24 cellular contexts compared by ENCODE assay signal in the genomic region with DNA sequence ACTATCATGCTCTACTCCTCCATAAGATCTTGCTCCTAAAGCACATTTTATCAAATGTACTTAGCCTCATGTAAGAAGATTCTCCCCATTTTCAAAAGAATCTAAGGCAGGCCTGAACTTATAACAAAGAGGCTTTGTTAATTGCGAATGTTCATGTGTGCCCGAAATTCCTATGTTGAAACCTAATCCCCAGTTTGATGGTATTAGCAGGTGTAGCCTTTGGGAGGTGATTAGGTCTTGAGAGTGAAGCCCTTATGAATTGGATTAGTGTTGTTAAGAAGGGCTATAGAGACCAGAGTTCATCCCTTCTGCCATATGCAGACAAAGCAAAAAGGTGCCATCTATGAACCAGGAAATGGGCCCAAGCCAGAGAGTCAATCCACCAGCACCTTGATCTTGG.
A peak's percentile ranks its signal among the peaks of the same experiment; 100 is the strongest.
DNase-seq lines count a peak whose midpoint lies in the region; ATAC-seq and TF ChIP-seq lines count a peak whose summit lies in the region.
"Had no signal": no experiment of that assay in that cellular context is flagged by ENCODE, and none has a peak within 500 bp of the region (broad histone marks: within the 10 kb centered on the region; RNA-seq: fewer than 3 reads in every experiment).

No MANE protein-coding gene starts in this region.

- no peak overlapping the region for H3K27ac Mint-ChIP-seq in neural progenitor cell
- H3K27ac Mint-ChIP-seq: CD14-positive monocyte; CD4-positive, alpha-beta memory T cell; CD4-positive, CD25-positive, alpha-beta regulatory T cell; CD8-positive, alpha-beta memory T cell had no signal

- H3K4me3 Mint-ChIP-seq in neural progenitor cell = no peak overlapping the region
- H3K4me3 Mint-ChIP-seq: CD14-positive monocyte; CD4-positive, alpha-beta memory T cell; CD4-positive, CD25-positive, alpha-beta regulatory T cell; CD8-positive, alpha-beta memory T cell had no signal

- H3K36me3 ChIP-seq in neural progenitor cell = no peaks in the 10 kb centered on the region
- no peaks in the 10 kb centered on the region for H3K36me3 ChIP-seq in suprapubic skin
- H3K36me3 ChIP-seq: BE2C, BLaER1 had no signal

- no peak overlapping the region for H3K4me3 ChIP-seq in neural progenitor cell
- H3K4me3 ChIP-seq in suprapubic skin = no peak overlapping the region
- H3K4me3 ChIP-seq: BLaER1 had no signal

- no peaks in the 10 kb centered on the region for H4K20me1 ChIP-seq in neural progenitor cell (ENCODE audit: low read depth)
- H4K20me1 ChIP-seq: BLaER1 had no signal

- H3K27me3 ChIP-seq in neural progenitor cell (peaks cover 14% of the 10 kb centered on the region), suprapubic skin (peaks cover 21% of the 10 kb centered on the region)
- H3K27me3 ChIP-seq: BLaER1 had no signal

- no peak overlapping the region for H3K9ac ChIP-seq in neural progenitor cell
- H3K9ac ChIP-seq: BLaER1 had no signal

- no peak overlapping the region for H2AFZ ChIP-seq in neural progenitor cell (replicated peaks)

- no peak for TF ChIP-seq EP300 in suprapubic skin (IDR thresholded peaks at IDR 0.05)

- H3K27ac ChIP-seq in neural progenitor cell (no peak overlapping the region), suprapubic skin (no peak overlapping the region)
- H3K27ac ChIP-seq: BLaER1 had no signal

- WGBS in suprapubic skin = 93% methylated on average over 2 of the region's 2 CpGs

- no peak for TF ChIP-seq CTCF in neural progenitor cell (IDR thresholded peaks at IDR 0.05)
- TF ChIP-seq CTCF in suprapubic skin (IDR thresholded peaks at IDR 0.05) = no peak

- H3K9me3 Mint-ChIP-seq in neural progenitor cell = peaks cover 20% of the 10 kb centered on the region

- ATAC-seq in left colon = no peak

- no peaks in the 10 kb centered on the region for H3K9me3 ChIP-seq in neural progenitor cell (ENCODE audit: low read depth)
- no peaks in the 10 kb centered on the region for H3K9me3 ChIP-seq in suprapubic skin
- H3K9me3 ChIP-seq: BE2C, BLaER1 had no signal

- peaks cover 16% of the 10 kb centered on the region for H3K4me1 ChIP-seq in neural progenitor cell
- H3K4me1 ChIP-seq in suprapubic skin = no peaks in the 10 kb centered on the region
- H3K4me1 ChIP-seq: BE2C, BLaER1 had no signal

- DNase-seq in NCI-H524 treated with DMSO at 0.1 percent for 48 hours (lab: John Stamatoyannopoulos, UW) (peak; percentile 37), NCI-H82 treated with DMSO at 0.1 percent for 48 hours (lab: John Stamatoyannopoulos, UW; ENCODE audit: unreplicated experiment) (peak; percentile 47), neural progenitor cell (ENCODE audit: low spot score) (peak; percentile 28), SW 1271 (lab: John Stamatoyannopoulos, UW) (no peak), suprapubic skin (ENCODE audit: low spot score in 2 of 2) (no peak), left colon (no peak), dermis blood vessel endothelial cell (no peak)
- DNase-seq: 8988T; ACHN; BE2C; C1 segment of cervical spinal cord; CD4-positive, alpha-beta memory T cell; CD4-positive, CD25-positive, alpha-beta regulatory T cell; CD8-positive, alpha-beta memory T cell; COR-L47; DMS 273 treated with DMSO at 0.1 percent for 48 hours; DMS153; DMS53; DMS79; DND-41; EL; GF-D8 had no signal

- H3K4me2 ChIP-seq in neural progenitor cell = no peak overlapping the region
- H3K4me2 ChIP-seq: BLaER1 had no signal

- H3K79me2 ChIP-seq in neural progenitor cell (ENCODE audit: low read depth) = no peaks in the 10 kb centered on the region

- H3K36me3 Mint-ChIP-seq in neural progenitor cell = no peaks in the 10 kb centered on the region
- H3K36me3 Mint-ChIP-seq: CD14-positive monocyte; CD4-positive, alpha-beta memory T cell; CD4-positive, CD25-positive, alpha-beta regulatory T cell; CD8-positive, alpha-beta memory T cell had no signal

- TF ChIP-seq POLR2A in suprapubic skin (IDR thresholded peaks at IDR 0.05) = no peak

- intact Hi-C loops in left colon (cut with DNase I, micrococcal nuclease) = no loop called here

- peaks cover 31% of the 10 kb centered on the region for H3K4me1 Mint-ChIP-seq in neural progenitor cell
- H3K4me1 Mint-ChIP-seq: CD14-positive monocyte; CD4-positive, alpha-beta memory T cell; CD4-positive, CD25-positive, alpha-beta regulatory T cell; CD8-positive, alpha-beta memory T cell had no signal

- H3K27me3 Mint-ChIP-seq in neural progenitor cell (ENCODE audit: insufficient read depth, low read depth) = peaks cover 16% of the 10 kb centered on the region

- H3F3A ChIP-seq in neural progenitor cell (ENCODE audit: low read depth) = no peaks in the 10 kb centered on the region

Comparison
In these comparisons a context has a peak if more than half of its experiments do, and no peak if none do; other contexts are left out.
1. DNase-seq: peak in NCI-H524 treated with DMSO at 0.1 percent for 48 hours (single experiment), NCI-H82 treated with DMSO at 0.1 percent for 48 hours (single experiment) and neural progenitor cell (single experiment); none in SW 1271 (0 of 2), suprapubic skin (0 of 2), left colon (0 of 2) and dermis blood vessel endothelial cell (single experiment).